In the genomic region with DNA sequence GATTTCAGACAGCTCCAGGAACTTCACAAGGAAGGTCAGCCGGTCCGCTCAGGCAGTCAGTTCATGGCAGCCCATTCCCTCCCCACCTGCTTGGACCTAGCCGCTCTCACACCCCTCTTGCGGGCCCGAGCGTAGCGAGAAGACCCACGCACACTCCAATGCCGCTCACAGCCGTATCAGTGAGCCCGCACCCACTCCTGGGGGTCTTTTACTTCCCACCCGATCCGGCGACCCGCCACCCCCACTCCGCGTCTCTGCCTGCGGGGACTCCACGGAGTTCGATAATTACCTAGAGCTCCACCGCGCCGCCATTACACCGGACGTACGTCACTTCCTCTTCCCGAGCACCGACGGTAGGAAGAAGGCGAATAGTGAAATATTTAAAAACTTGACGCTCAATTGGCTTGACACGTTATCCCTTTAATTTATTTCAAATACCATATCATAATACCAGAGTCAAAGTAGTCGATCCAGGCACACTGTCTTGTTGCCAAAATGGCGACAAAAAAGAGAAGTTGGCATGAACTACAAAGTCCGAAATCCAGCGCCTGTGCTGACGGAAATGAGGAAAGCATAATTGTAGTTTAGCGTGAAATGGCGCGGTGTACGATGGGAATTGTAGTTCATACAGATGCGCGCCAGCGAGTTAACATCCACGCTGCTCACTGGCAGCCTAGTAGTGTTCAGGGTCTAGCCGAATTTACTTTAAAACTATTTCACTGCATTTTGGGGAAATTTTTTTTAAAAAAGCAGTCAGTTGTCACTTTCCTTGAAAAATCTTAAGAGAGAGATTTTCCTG, we compare ENCODE assay signal across 8 cellular contexts. TPM values are rescaled to one million over a fixed set of nuclear protein-coding genes. Genes with fewer than 3 reads are reported as not detected.
DNase-seq lines count a peak whose midpoint lies in the region; ATAC-seq and TF ChIP-seq lines count a peak whose summit lies in the region.

TSS of gene CWC22 (minus strand) at position 517 of the 799 bp plus-strand sequence. CDS start 13,956 bp downstream, outside the sequence.

- peak within 1 kb of the TSS; percentile 93 for H3K4me3 Mint-ChIP-seq in CD8-positive, alpha-beta T cell

- H3K36me3 Mint-ChIP-seq in CD8-positive, alpha-beta T cell = peaks cover 17% of the 10 kb centered on the region

- intact Hi-C loops in CD8-positive, alpha-beta T cell (cut with DNase I, micrococcal nuclease) = loop anchor here (1.0 to 10.0 kb wide), 7 partner anchors 973 to 1892 kb away; partner anchors contain the start of genes FKBP7 (in 2 of the 2), ITPRID2 (in 2 of the 2), UBE2E3 (in 2 of the 2) and RBM45 (in 1 of the 2)
- intact Hi-C loops in lower lobe of right lung (cut with DNase I) = no loop called here

- H3K36me3 ChIP-seq in CD8-positive, alpha-beta T cell (ENCODE audit: insufficient read depth, low read length) = no peaks in the 10 kb centered on the region
- no peaks in the 10 kb centered on the region for H3K36me3 ChIP-seq in lower lobe of right lung

- no peaks in the 10 kb centered on the region for H3K27me3 Mint-ChIP-seq in CD8-positive, alpha-beta T cell (ENCODE audit: low read depth)

- peak within 1 kb of the TSS; percentile 98 for H3K27ac ChIP-seq in CD8-positive, alpha-beta T cell (ENCODE audit: low read depth, low read length)
- H3K27ac ChIP-seq in lower lobe of right lung = peak within 1 kb of the TSS; percentile 97

- no peaks in the 10 kb centered on the region for H3K27me3 ChIP-seq in CD8-positive, alpha-beta T cell (ENCODE audit: insufficient read depth, low read length)
- no peaks in the 10 kb centered on the region for H3K27me3 ChIP-seq in lower lobe of right lung (ENCODE audit: low read depth)

- H3K4me3 ChIP-seq in CD8-positive, alpha-beta T cell (ENCODE audit: low read depth, low read length) = peak within 1 kb of the TSS; percentile 72
- peak within 1 kb of the TSS; percentile 85 for H3K4me3 ChIP-seq in lower lobe of right lung

- POLR2A ChIA-PET in CD8-positive, alpha-beta T cell (lab: Charles Lee) = no interaction called here

- no peaks in the 10 kb centered on the region for H3K9me3 ChIP-seq in CD8-positive, alpha-beta T cell (ENCODE audit: low read length)
- H3K9me3 ChIP-seq in lower lobe of right lung = no peaks in the 10 kb centered on the region

- H3K4me1 ChIP-seq in CD8-positive, alpha-beta T cell (ENCODE audit: insufficient read depth, low read length) = peaks cover 14% of the 10 kb centered on the region
- peaks cover 14% of the 10 kb centered on the region for H3K4me1 ChIP-seq in lower lobe of right lung

- H3K9me3 Mint-ChIP-seq in CD8-positive, alpha-beta T cell = no peaks in the 10 kb centered on the region

- peaks cover 38% of the 10 kb centered on the region for H3K4me1 Mint-ChIP-seq in CD8-positive, alpha-beta T cell (ENCODE audit: low read depth)

- ATAC-seq in CD8-positive, alpha-beta T cell = peak; percentile 93
- peak; percentile 98 for ATAC-seq in GM19467 (IDR thresholded peaks at IDR 0.05; ENCODE audit: unreplicated experiment)
- peak; percentile 96 to 99 for ATAC-seq in lower lobe of right lung

- H3K27ac Mint-ChIP-seq in CD8-positive, alpha-beta T cell = peak within 1 kb of the TSS; percentile 99

- CTCF ChIA-PET in CD8-positive, alpha-beta T cell (lab: Charles Lee) = no interaction called here

- TF ChIP-seq CTCF in CD8-positive, alpha-beta T cell (IDR thresholded peaks at IDR 0.05) = no peak
- TF ChIP-seq CTCF in lower lobe of right lung (IDR thresholded peaks at IDR 0.05) = no peak

- DNase-seq in CD8-positive, alpha-beta T cell = peak; percentile 74 to 89 (median 84)
- DNase-seq in HS-27A (ENCODE audit: low read depth) = peak; percentile 75
- peak; percentile 17 for DNase-seq in NK-92 (lab: John Stamatoyannopoulos, UW; ENCODE audit: unreplicated experiment)
- DNase-seq in activated CD8-positive, alpha-beta memory T cell treated with anti-CD3 and anti-CD28 coated beads for 1 hour (ENCODE audit: extremely low read depth in 1 of 2, low read depth in 1 of 2) = peak; percentile 64 to 65
- peak; percentile 86 for DNase-seq in effector CD4-positive, alpha-beta T cell
- DNase-seq in lower lobe of right lung = peak; percentile 88
- DNase-seq in stimulated activated CD4-positive, alpha-beta T cell treated with anti-CD3 and anti-CD28 coated beads, TNF-alpha, amount 100 ng/mL, for 24 hours (ENCODE audit: low read depth in 3 of 3) = peak; percentile 71 to 80 (median 74)

RNA-seq across cellular contexts. Expression of gene CWC22, which starts in this region (rescaled TPM):
- total RNA-seq in CD8-positive, alpha-beta T cell = 10 to 100 TPM; 13.8 to 15.3 TPM
- 17.5 TPM for total RNA-seq in lower lobe of right lung

Comparison
In these comparisons a context has a peak if more than half of its experiments do, and no peak if none do; other contexts are left out.
1. Peak in every context shown above with its lines: DNase-seq, ATAC-seq, H3K4me3 ChIP-seq and H3K27ac ChIP-seq.
2. DNase-seq: peak in every context shown above with its lines; median percentile 88 in lower lobe of right lung; 86 in effector CD4-positive, alpha-beta T cell; 84 in CD8-positive, alpha-beta T cell; 75 in HS-27A; 74 in stimulated activated CD4-positive, alpha-beta T cell treated with anti-CD3 and anti-CD28 coated beads, TNF-alpha, amount 100 ng/mL, for 24 hours; 64 in activated CD8-positive, alpha-beta memory T cell treated with anti-CD3 and anti-CD28 coated beads for 1 hour; 17 in NK-92.